Comparison of ENCODE assay signal across 8 cellular contexts in the genomic region with DNA sequence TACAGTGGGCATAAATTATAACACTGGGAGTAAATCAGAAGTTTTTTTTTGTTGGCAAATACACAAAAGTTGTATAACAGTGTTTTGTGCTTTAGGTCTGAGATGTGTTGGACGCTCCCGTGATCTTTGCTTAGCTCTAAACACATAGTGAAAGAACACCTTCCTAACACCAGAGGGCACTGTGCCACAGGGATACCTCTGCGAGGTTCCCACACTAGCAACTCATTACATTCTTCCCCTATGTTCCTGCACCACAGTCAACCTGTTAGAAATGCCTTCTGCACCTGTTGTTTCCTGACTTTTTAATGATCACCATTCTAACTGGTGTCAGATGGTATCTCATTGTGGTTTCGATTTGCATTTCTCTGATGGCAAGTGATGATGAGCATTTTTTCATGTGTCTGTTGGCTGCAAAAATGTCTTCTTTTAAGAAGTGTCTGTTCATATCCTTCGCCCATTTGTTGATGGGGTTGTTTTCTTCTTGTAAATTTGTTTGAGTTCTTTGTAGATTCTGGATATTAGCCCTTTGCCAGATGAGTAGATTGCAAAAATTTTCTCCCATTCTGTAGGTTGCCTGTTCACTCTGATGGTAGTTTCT. TPM values are rescaled to one million over a fixed set of nuclear protein-coding genes. Genes with fewer than 3 reads are reported as not detected.
DNase-seq lines count a peak whose midpoint lies in the region; ATAC-seq and TF ChIP-seq lines count a peak whose summit lies in the region.
"Not testable (repeated sequence)": the region's sequence is repeated elsewhere in the genome, so short reads cannot be mapped to it uniquely, and the experiment has no call there.

No MANE protein-coding gene starts in this region.

- not testable (repeated sequence) for TF ChIP-seq EP300 in sigmoid colon (IDR thresholded peaks at IDR 0.05)

- not testable (repeated sequence) for H3K27ac ChIP-seq in right atrium auricular region, sigmoid colon

- H3K9me3 ChIP-seq in right atrium auricular region, sigmoid colon: not testable (repeated sequence)

- TF ChIP-seq CTCF in right atrium auricular region (IDR thresholded peaks at IDR 0.05): peak; percentile 53 to 78
- TF ChIP-seq CTCF in sigmoid colon (IDR thresholded peaks at IDR 0.05): peak; percentile 51 to 75 (median 62)

- not testable (repeated sequence) for H3K4me3 ChIP-seq in right atrium auricular region, sigmoid colon

- intact Hi-C loops in sigmoid colon (cut with DNase I): loop anchor here (5.0 kb wide), 1 partner anchor 501 kb away; a partner anchor contains a TSS

- TF ChIP-seq POLR2A in sigmoid colon (IDR thresholded peaks at IDR 0.05): not testable (repeated sequence)

- not testable (repeated sequence) for H3K36me3 ChIP-seq in right atrium auricular region, sigmoid colon

- DNase-seq in AG08395 (ENCODE audit: low spot score): peak; percentile 77
- peak; percentile 80 for DNase-seq in NCI-H2029 (lab: John Stamatoyannopoulos, UW)
- peak in 4 of 5 experiments; percentile 45 to 85 (median 48) for DNase-seq in T-helper 2 cell
- DNase-seq in amniotic stem cell (lab: John Stamatoyannopoulos, UW): peak; percentile 52
- peak; percentile 75 for DNase-seq in right atrium auricular region (ENCODE audit: low spot score)
- peak; percentile 84 for DNase-seq in sigmoid colon

- 21 to 24% methylated on average over 5 of the region's 5 CpGs for WGBS in sigmoid colon, 2 donors

- not testable (repeated sequence) for H3K27me3 ChIP-seq in right atrium auricular region, sigmoid colon

- H3K4me1 ChIP-seq in right atrium auricular region (peaks cover 0 to 13% of the 10 kb centered on the region in 2 donors), sigmoid colon (peaks cover 0 to 13% (median 9%) of the 10 kb centered on the region in 4 donors)

- ATAC-seq in GM18867 (IDR thresholded peaks at IDR 0.05; ENCODE audit: unreplicated experiment): peak; percentile 57
- peak; percentile 51 for ATAC-seq in HG03045 (IDR thresholded peaks at IDR 0.05; ENCODE audit: unreplicated experiment)

RNA-seq across cellular contexts. Expression of a gene that starts 4.8 kb away (rescaled TPM):
- total RNA-seq in right atrium auricular region (10 to 100 TPM; 45.8 to 66.6 TPM), sigmoid colon (100 to 1,000 TPM; 110 to 128 (median 115) TPM)
- polyA plus RNA-seq in sigmoid colon: 100 to 1,000 TPM in 2 of 3 donors, 10 to 100 TPM in 1; 81.7 to 151 (median 121) TPM
